ENCODE assay signal across 1 cellular context in genomic region chr3:138455801-138456716, GRCh38.
TF ChIP-seq lines count a peak whose summit lies in the region.

No MANE protein-coding gene starts in this region.

TF ChIP-seq in HepG2, 621 proteins besides CTCF, POLR2A, EP300 and RAD21:
- TF ChIP-seq SMARCE1 (IDR thresholded peaks at IDR 0.05; ENCODE audit: borderline replicate concordance) (no peak), NCOR1 (IDR thresholded peaks at IDR 0.05; ENCODE audit: borderline replicate concordance, low read length) (no peak), HHEX (CRISPR knock-in tag; IDR thresholded peaks at IDR 0.05) (no peak), ZKSCAN5 (CRISPR knock-in tag; IDR thresholded peaks at IDR 0.05) (no peak)
- TF ChIP-seq, protein P1, sequence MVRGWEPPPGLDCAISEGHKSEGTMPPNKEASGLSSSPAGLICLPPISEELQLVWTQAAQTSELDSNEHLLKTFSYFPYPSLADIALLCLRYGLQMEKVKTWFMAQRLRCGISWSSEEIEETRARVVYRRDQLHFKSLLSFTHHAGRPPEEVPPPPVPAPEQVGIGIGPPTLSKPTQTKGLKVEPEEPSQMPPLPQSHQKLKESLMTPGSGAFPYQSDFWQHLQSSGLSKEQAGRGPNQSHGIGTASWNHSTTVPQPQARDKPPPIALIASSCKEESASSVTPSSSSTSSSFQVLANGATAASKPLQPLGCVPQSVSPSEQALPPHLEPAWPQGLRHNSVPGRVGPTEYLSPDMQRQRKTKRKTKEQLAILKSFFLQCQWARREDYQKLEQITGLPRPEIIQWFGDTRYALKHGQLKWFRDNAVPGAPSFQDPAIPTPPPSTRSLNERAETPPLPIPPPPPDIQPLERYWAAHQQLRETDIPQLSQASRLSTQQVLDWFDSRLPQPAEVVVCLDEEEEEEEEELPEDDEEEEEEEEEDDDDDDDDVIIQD (CRISPR knock-in tag; IDR thresholded peaks at IDR 0.05; ENCODE audit: low read depth) = no peak
